Comparison of ENCODE assay signal across 1 cellular context in genomic region chr17:46159686-46160085, GRCh38.
TF ChIP-seq lines count a peak whose summit lies in the region.

No MANE protein-coding gene starts in this region.

TF ChIP-seq in SK-N-SH treated with all-trans-retinoic acid at 6 μM for 48 hours, 23 proteins besides CTCF, POLR2A, EP300 and RAD21 (continued from another document):
- TF ChIP-seq, protein P1, sequence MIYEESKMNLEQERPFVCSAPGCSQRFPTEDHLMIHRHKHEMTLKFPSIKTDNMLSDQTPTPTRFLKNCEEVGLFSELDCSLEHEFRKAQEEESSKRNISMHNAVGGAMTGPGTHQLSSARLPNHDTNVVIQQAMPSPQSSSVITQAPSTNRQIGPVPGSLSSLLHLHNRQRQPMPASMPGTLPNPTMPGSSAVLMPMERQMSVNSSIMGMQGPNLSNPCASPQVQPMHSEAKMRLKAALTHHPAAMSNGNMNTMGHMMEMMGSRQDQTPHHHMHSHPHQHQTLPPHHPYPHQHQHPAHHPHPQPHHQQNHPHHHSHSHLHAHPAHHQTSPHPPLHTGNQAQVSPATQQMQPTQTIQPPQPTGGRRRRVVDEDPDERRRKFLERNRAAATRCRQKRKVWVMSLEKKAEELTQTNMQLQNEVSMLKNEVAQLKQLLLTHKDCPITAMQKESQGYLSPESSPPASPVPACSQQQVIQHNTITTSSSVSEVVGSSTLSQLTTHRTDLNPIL (CRISPR knock-in tag; IDR thresholded peaks at IDR 0.05; ENCODE audit: low read depth) = no peak
- TF ChIP-seq ZFP3 (CRISPR knock-in tag; IDR thresholded peaks at IDR 0.05) (no peak), ISL1 (CRISPR knock-in tag; IDR thresholded peaks at IDR 0.05) (no peak), ZNF70 (CRISPR knock-in tag; IDR thresholded peaks at IDR 0.05) (no peak), ARNTL (CRISPR knock-in tag; IDR thresholded peaks at IDR 0.05; ENCODE audit: borderline replicate concordance, low read depth) (no peak), CSRNP3 (CRISPR knock-in tag; IDR thresholded peaks at IDR 0.05) (no peak), TOX (CRISPR knock-in tag; IDR thresholded peaks at IDR 0.05; ENCODE audit: borderline replicate concordance) (no peak)
- TF ChIP-seq, protein P2, sequence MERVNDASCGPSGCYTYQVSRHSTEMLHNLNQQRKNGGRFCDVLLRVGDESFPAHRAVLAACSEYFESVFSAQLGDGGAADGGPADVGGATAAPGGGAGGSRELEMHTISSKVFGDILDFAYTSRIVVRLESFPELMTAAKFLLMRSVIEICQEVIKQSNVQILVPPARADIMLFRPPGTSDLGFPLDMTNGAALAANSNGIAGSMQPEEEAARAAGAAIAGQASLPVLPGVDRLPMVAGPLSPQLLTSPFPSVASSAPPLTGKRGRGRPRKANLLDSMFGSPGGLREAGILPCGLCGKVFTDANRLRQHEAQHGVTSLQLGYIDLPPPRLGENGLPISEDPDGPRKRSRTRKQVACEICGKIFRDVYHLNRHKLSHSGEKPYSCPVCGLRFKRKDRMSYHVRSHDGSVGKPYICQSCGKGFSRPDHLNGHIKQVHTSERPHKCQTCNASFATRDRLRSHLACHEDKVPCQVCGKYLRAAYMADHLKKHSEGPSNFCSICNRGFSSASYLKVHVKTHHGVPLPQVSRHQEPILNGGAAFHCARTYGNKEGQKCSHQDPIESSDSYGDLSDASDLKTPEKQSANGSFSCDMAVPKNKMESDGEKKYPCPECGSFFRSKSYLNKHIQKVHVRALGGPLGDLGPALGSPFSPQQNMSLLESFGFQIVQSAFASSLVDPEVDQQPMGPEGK (CRISPR knock-in tag; IDR thresholded peaks at IDR 0.05; ENCODE audit: borderline replicate concordance) = no peak
